In the genomic region with DNA sequence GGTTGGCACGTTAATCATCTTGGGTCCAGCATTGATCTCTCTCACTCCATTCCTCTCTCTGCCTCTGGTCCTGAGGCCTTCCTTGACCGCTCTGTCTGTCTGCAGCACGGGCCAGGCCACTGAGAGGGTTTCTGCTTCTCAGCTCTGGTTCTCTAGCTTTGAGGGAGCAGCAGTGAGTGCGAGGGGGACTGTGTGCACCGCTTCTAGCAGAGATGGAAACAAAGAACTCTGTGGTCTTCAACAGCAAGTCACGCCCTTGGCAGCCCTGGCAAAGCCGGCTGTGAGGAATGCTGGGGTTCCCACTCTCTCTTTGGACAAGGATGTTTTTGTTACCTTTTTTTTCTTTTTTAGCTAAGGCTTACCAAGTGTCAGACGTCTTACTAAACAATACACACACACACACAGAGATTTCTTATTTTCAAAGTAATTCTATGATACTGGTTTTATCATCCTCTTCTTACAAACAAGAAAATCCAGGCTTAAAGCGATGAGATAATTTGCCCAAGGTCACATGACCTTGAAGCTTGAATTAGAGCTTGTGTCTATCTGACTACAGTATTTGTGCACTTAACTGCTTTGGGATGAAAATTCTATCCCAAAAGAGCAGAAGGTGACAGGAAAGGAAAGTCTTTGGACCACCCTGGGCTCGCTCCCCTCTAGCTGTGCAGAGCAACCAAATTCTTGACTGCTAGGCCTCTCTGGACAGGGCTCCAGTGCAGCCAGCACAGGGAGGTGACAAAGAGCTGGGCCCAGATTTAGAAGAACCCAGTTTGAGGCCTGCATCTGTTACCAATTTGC, we compare ENCODE assay signal across 30 cellular contexts.
DNase-seq lines count a peak whose midpoint lies in the region; ATAC-seq, FAIRE-seq and TF ChIP-seq lines count a peak whose summit lies in the region.
"Had no signal": no experiment of that assay in that cellular context is flagged by ENCODE, and none has a peak within 500 bp of the region (broad histone marks: within the 10 kb centered on the region; RNA-seq: fewer than 3 reads in every experiment).

No MANE protein-coding gene starts in this region.

- FAIRE-seq in H1 (lab: Jason Lieb, UNC): no peak
- FAIRE-seq: G401.6 had no signal

- no peak overlapping the region for H2AFZ ChIP-seq in H1 (ENCODE audit: low read length)

- peaks cover 22% of the 10 kb centered on the region for H3K27me3 ChIP-seq in RWPE2 (ENCODE audit: insufficient read depth, poor library complexity, severe bottlenecking)
- 0 out of 7 replicates have a peak, but pooled peaks cover 0 to 1% (median 0%) of the 10 kb centered on the region in 4 experiments for H3K27me3 ChIP-seq in H1 (replicated peaks in 1 of 4; ENCODE audit: control insufficient read depth in 3 of 4, extremely low read depth in 1 of 4, insufficient read depth in 3 of 4, low read length in 3 of 4)
- no peaks in the 10 kb centered on the region for H3K27me3 ChIP-seq in sigmoid colon
- H3K27me3 ChIP-seq: BE2C, breast epithelium, colonic mucosa had no signal

- ATAC-seq in RWPE2 (ENCODE audit: low read depth) (no peak), GM21367 (IDR thresholded peaks at IDR 0.05; ENCODE audit: unreplicated experiment) (no peak), GM18868 (IDR thresholded peaks at IDR 0.05; ENCODE audit: unreplicated experiment) (no peak), GM18858 (IDR thresholded peaks at IDR 0.05; ENCODE audit: unreplicated experiment) (no peak)
- ATAC-seq: activated T-cell treated with anti-CD3 and anti-CD28 coated beads, Interleukin-2, amount 50 U/mL, for 4 hours; heart right ventricle; left colon; Panc1 had no signal

- no peak overlapping the region; the same call in 1 of the 2 replicates for H2BK12ac ChIP-seq in H1 (ENCODE audit: low read depth, low read length)

- intact Hi-C loops in sigmoid colon (cut with DNase I): no loop called here

- no peak overlapping the region for H3K23ac ChIP-seq in H1 (ENCODE audit: insufficient read length)

- no peaks in the 10 kb centered on the region for H3K79me1 ChIP-seq in H1 (ENCODE audit: low read depth, low read length)

- no peaks in the 10 kb centered on the region for H3K23me2 ChIP-seq in H1 (ENCODE audit: low read depth, low read length)

- H3K4ac ChIP-seq in H1 (replicated peaks; ENCODE audit: insufficient read length, low read depth, low read length): no peak overlapping the region

- WGBS in H1 (ENCODE audit: extremely low coverage in 1 of 2, insufficient coverage in 1 of 2, insufficient read length in 1 of 2, insufficient replicate concordance in 2 of 2, low coverage in 1 of 2, low lambda C conversion rate in 2 of 2, missing lambda C conversion rate in 1 of 2), 2 experiments: 90% methylated on average over 10 of the region's 10 CpGs; no CpG with 5 or more reads in 1 of the 2 experiments
- whole genome bisulfite sequencing in sigmoid colon, 2 donors: 77 to 85% methylated on average over 10 of the region's 10 CpGs

- H3K36me3 ChIP-seq in RWPE2 (ENCODE audit: low read depth) (no peaks in the 10 kb centered on the region), H1 (ENCODE audit: control insufficient read depth in 2 of 4, insufficient read depth in 4 of 4, low read length in 3 of 4) (no peaks in the 10 kb centered on the region; a peak in 1 of 8 replicates), sigmoid colon (no peaks in the 10 kb centered on the region)
- H3K36me3 ChIP-seq: BE2C, breast epithelium, colonic mucosa, heart right ventricle had no signal

- H3K9ac ChIP-seq in H1 (replicated peaks in 1 of 4; ENCODE audit: extremely low read depth in 1 of 4, low read depth in 3 of 4, low read length in 3 of 4): no peak overlapping the region

- H4K20me1 ChIP-seq in H1 (replicated peaks in 1 of 2; ENCODE audit: control insufficient read depth in 1 of 2, insufficient read depth in 2 of 2, low read length in 2 of 2): no peaks in the 10 kb centered on the region

- no peak overlapping the region for H4K5ac ChIP-seq in H1 (ENCODE audit: insufficient read length, low read depth, low read length)

- H3K4me1 ChIP-seq in RWPE2 (ENCODE audit: insufficient read depth, poor library complexity, severe bottlenecking) (no peaks in the 10 kb centered on the region), H1 (replicated peaks in 1 of 4; ENCODE audit: control insufficient read depth in 3 of 4, insufficient read depth in 4 of 4, low read length in 3 of 4) (peaks cover 6 to 20% (median 13%) of the 10 kb centered on the region in 4 experiments), sigmoid colon (no peaks in the 10 kb centered on the region)
- H3K4me1 ChIP-seq: BE2C, breast epithelium, colonic mucosa, heart right ventricle had no signal

- peak; percentile 4 for DNase-seq in RWPE2 (ENCODE audit: low spot score)
- no peak for DNase-seq in H1 (ENCODE audit: low read depth in 1 of 2, low spot score in 2 of 2)
- peak; percentile 47 for DNase-seq in middle frontal gyrus (ENCODE audit: extremely low spot score, low spot score)
- DNase-seq in sigmoid colon: peak; percentile 54
- DNase-seq in NCI-H2081 treated with DMSO at 0.1 percent for 48 hours (lab: John Stamatoyannopoulos, UW): no peak
- DNase-seq: activated B cell treated with CpG ODN at 0.5 μM for 24 hours; activated CD4-positive, alpha-beta T cell treated with anti-CD3 and anti-CD28 coated beads, Interleukin-2, amount 50 U/mL, for 1 hour; activated gamma-delta T cell treated with Interleukin-2 at 50 U/mL for 16 hours; activated T-cell treated with anti-CD3 and anti-CD28 coated beads, Interleukin-2, amount 50 U/mL, for 4 hours; BE2C; colonic mucosa; DMS53; effector memory CD4-positive, alpha-beta T cell; erythroblast; heart right ventricle; left colon; mammary epithelial cell; NCI-H1092; NCI-H187; occipital lobe; SIG-M5; stimulated activated CD4-positive, alpha-beta T cell treated with anti-CD3 and anti-CD28 coated beads, Interleukin-1b, Interleukin-23, amount 100 ng/mL, for 48 hours; T1000 had no signal

- H2BK20ac ChIP-seq in H1 (ENCODE audit: low read length): no peak overlapping the region; the same call in 1 of the 2 replicates

- no peak overlapping the region for H3K14ac ChIP-seq in H1 (ENCODE audit: insufficient read length)

- TF ChIP-seq RAD21 in H1 (IDR thresholded peaks at IDR 0.05 in 1 of 2, conservative IDR thresholded peaks at IDR 0.05 in 1 of 2; ENCODE audit: low read depth in 2 of 2, low read length in 2 of 2): no peak

- H3K79me2 ChIP-seq in H1 (ENCODE audit: control insufficient read depth in 1 of 2, insufficient read depth in 2 of 2, low read length in 2 of 2): no peaks in the 10 kb centered on the region

- H3K18ac ChIP-seq in H1 (ENCODE audit: extremely low read depth, low read length): no peak overlapping the region

- no peak overlapping the region for H2AK5ac ChIP-seq in H1 (ENCODE audit: low read depth, low read length)

- no peak overlapping the region for H3K4me2 ChIP-seq in H1 (ENCODE audit: insufficient read depth in 1 of 2, low read depth in 2 of 2, low read length in 2 of 2)
- H3K4me2 ChIP-seq: smooth muscle cell had no signal

- POLR2A ChIA-PET in H1 (lab: Charles Lee; ENCODE audit: partially characterized antibody): interaction anchor here (0.9 kb wide), 1 partner anchor 599 kb away, joined by 3 read pairs; no protein-coding TSS in a partner anchor

- H2BK120ac ChIP-seq in H1 (replicated peaks; ENCODE audit: low read depth, low read length): no peak overlapping the region

- TF ChIP-seq CTCF in RWPE2 (IDR thresholded peaks at IDR 0.05; ENCODE audit: poor library complexity, severe bottlenecking) (no peak), H1 (IDR thresholded peaks at IDR 0.05; ENCODE audit: control extremely low read depth in 1 of 3, insufficient read depth in 1 of 3, low read depth in 1 of 3, low read length in 3 of 3) (no peak), sigmoid colon (IDR thresholded peaks at IDR 0.05) (no peak)

- peak overlapping the region; percentile 18 for H4K91ac ChIP-seq in H1 (replicated peaks; ENCODE audit: insufficient read length, low read length)

- no peaks in the 10 kb centered on the region for H3K9me3 ChIP-seq in RWPE2 (ENCODE audit: severe bottlenecking)
- no peaks in the 10 kb centered on the region for H3K9me3 ChIP-seq in H1 (ENCODE audit: insufficient read depth in 2 of 2, low read depth in 1 of 2, low read length in 1 of 2)
- H3K9me3 ChIP-seq in sigmoid colon: no peaks in the 10 kb centered on the region
- H3K9me3 ChIP-seq: BE2C, breast epithelium, colonic mucosa, heart right ventricle had no signal

- no peak overlapping the region for H2BK15ac ChIP-seq in H1 (ENCODE audit: low read length)

- no peak for TF ChIP-seq POLR2A in H1 (IDR thresholded peaks at IDR 0.05; ENCODE audit: control extremely low read depth in 1 of 2, low read depth in 2 of 2, low read length in 2 of 2)
- no peak for TF ChIP-seq POLR2A in sigmoid colon (IDR thresholded peaks at IDR 0.05)

- no peak overlapping the region for H4K8ac ChIP-seq in H1 (ENCODE audit: extremely low read depth, insufficient read depth, low read length)

- CTCF ChIA-PET in H1 (lab: Charles Lee; ENCODE audit: partially characterized antibody): interaction anchor here (0.8 to 31.3 kb wide), 9 partner anchors 11 to 82 kb away, joined by 3 to 1023 read pairs (median 3); no protein-coding TSS in a partner anchor

- TF ChIP-seq EP300 in H1 (IDR thresholded peaks at IDR 0.05; ENCODE audit: borderline replicate concordance in 1 of 2, low read depth in 2 of 2, low read length in 2 of 2) (no peak), sigmoid colon (IDR thresholded peaks at IDR 0.05) (no peak)

- H3K27ac ChIP-seq in RWPE2 (ENCODE audit: poor library complexity, severe bottlenecking): no peak overlapping the region
- no peak overlapping the region for H3K27ac ChIP-seq in H1 (ENCODE audit: low read depth, low read length)
- H3K27ac ChIP-seq in sigmoid colon: no peak overlapping the region
- H3K27ac ChIP-seq: breast epithelium, colonic mucosa, heart right ventricle had no signal

- H3K56ac ChIP-seq in H1 (replicated peaks; ENCODE audit: insufficient read length, low read depth, low read length): no peak overlapping the region

- H3K4me3 ChIP-seq in RWPE2 (ENCODE audit: severe bottlenecking) (no peak overlapping the region), H1 (ENCODE audit: extremely low read depth in 1 of 4, insufficient read depth in 2 of 4, low read depth in 3 of 4, low read length in 4 of 4) (no peak overlapping the region), sigmoid colon (no peak overlapping the region)
- H3K4me3 ChIP-seq: breast epithelium, colonic mucosa, heart right ventricle, smooth muscle cell had no signal

- peak overlapping the region; percentile 35; the same call in 1 of the 2 replicates for H2BK5ac ChIP-seq in H1 (ENCODE audit: low read depth, low read length)

TF ChIP-seq in H1, 55 proteins besides CTCF, POLR2A, EP300 and RAD21:
- TF ChIP-seq, protein P1, sequence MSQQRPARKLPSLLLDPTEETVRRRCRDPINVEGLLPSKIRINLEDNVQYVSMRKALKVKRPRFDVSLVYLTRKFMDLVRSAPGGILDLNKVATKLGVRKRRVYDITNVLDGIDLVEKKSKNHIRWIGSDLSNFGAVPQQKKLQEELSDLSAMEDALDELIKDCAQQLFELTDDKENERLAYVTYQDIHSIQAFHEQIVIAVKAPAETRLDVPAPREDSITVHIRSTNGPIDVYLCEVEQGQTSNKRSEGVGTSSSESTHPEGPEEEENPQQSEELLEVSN (IDR thresholded peaks at IDR 0.05): no peak
- TF ChIP-seq EZH2 (IDR thresholded peaks at IDR 0.05; ENCODE audit: low read depth, low read length, severe bottlenecking): no peak

Comparison
In these comparisons a context has a peak if more than half of its experiments do, and no peak if none do; other contexts are left out.
1. DNase-seq: peak in RWPE2 (single experiment), middle frontal gyrus (single experiment) and sigmoid colon (single experiment); none in H1 (0 of 2) and NCI-H2081 treated with DMSO at 0.1 percent for 48 hours (single experiment).